Comparison of ENCODE assay signal across 26 cellular contexts in genomic region chr15:99736702-99737101, GRCh38.
"Had no signal": no experiment of that assay in that cellular context is flagged by ENCODE, and none has a peak within 500 bp of the region (broad histone marks: within the 10 kb centered on the region; RNA-seq: fewer than 3 reads in every experiment).

No MANE protein-coding gene starts in this region.

- H3K36me3 Mint-ChIP-seq: naive B cell; naive thymus-derived CD8-positive, alpha-beta T cell; natural killer cell treated with Interleukin-12 subunit alpha and Interleukin-12 subunit beta and Interleukin-15 and Interleukin-18, amount 100 ng/mL, for 72 hours; stimulated activated memory B cell treated with anti-CD40 and anti-IgM and Interleukin-4, amounts not matched to agents 10 μg/mL and 1 μg/mL and 100 μg/mL, for 72 hours; type B pancreatic cell had no signal

- H3K27me3 Mint-ChIP-seq: naive thymus-derived CD8-positive, alpha-beta T cell; natural killer cell treated with Interleukin-12 subunit alpha and Interleukin-12 subunit beta and Interleukin-15 and Interleukin-18, amount 100 ng/mL, for 72 hours; progenitor cell of endocrine pancreas; stimulated activated memory B cell treated with anti-CD40 and anti-IgM and Interleukin-4, amounts not matched to agents 10 μg/mL and 1 μg/mL and 100 μg/mL, for 72 hours; stimulated activated naive CD8-positive, alpha-beta T cell treated with anti-CD3 and anti-CD28 coated beads, Interleukin-15, amount 100 ng/mL, for 72 hours; type B pancreatic cell had no signal

- H3K27ac Mint-ChIP-seq: naive B cell; natural killer cell treated with Interleukin-12 subunit alpha and Interleukin-12 subunit beta and Interleukin-15 and Interleukin-18, amount 100 ng/mL, for 72 hours; nephron progenitor cell; progenitor cell of endocrine pancreas; stimulated activated memory B cell treated with anti-CD40 and anti-IgM and Interleukin-4, amounts not matched to agents 10 μg/mL and 1 μg/mL and 100 μg/mL, for 72 hours; stimulated activated naive CD8-positive, alpha-beta T cell treated with anti-CD3 and anti-CD28 coated beads, Interleukin-15, amount 100 ng/mL, for 72 hours; type B pancreatic cell had no signal

- DNase-seq: naive B cell; naive thymus-derived CD8-positive, alpha-beta T cell; nephron progenitor cell; nucleus accumbens; ovary; posterior cingulate gyrus; psoas muscle; right cardiac atrium; spleen; stimulated activated CD4-positive, alpha-beta T cell treated with anti-CD3 and anti-CD28 coated beads, Interleukin-12 subunit alpha, Interleukin-12 subunit beta, amount 100 ng/mL, for 4 hours; stimulated activated CD4-positive, alpha-beta T cell treated with anti-CD3 and anti-CD28 coated beads, Interleukin-1b, Interleukin-23, amount 100 ng/mL, for 48 hours; stimulated activated CD4-positive, alpha-beta T cell treated with anti-CD3 and anti-CD28 coated beads, Interleukin-4, amount 100 ng/mL, for 1 hour; stimulated activated CD4-positive, alpha-beta T cell treated with anti-CD3 and anti-CD28 coated beads, Interleukin-4, amount 100 ng/mL, for 4 hours; stimulated activated naive CD4-positive, alpha-beta T cell; stimulated activated naive CD8-positive, alpha-beta T cell treated with anti-CD3 and anti-CD28 coated beads, Interleukin-15, amount 100 ng/mL, for 72 hours; substantia nigra; tibial artery; transverse colon; upper lobe of right lung; uterus had no signal

- H3K4me3 Mint-ChIP-seq: naive thymus-derived CD8-positive, alpha-beta T cell; natural killer cell treated with Interleukin-12 subunit alpha and Interleukin-12 subunit beta and Interleukin-15 and Interleukin-18, amount 100 ng/mL, for 72 hours; nephron progenitor cell; neural crest cell; stimulated activated memory B cell treated with anti-CD40 and anti-IgM and Interleukin-4, amounts not matched to agents 10 μg/mL and 1 μg/mL and 100 μg/mL, for 72 hours; stimulated activated naive CD8-positive, alpha-beta T cell treated with anti-CD3 and anti-CD28 coated beads, Interleukin-15, amount 100 ng/mL, for 72 hours; type B pancreatic cell had no signal

- ATAC-seq: naive thymus-derived CD8-positive, alpha-beta T cell; natural killer cell treated with Interleukin-12 subunit alpha and Interleukin-12 subunit beta and Interleukin-15 and Interleukin-18, amount 100 ng/mL, for 72 hours; psoas muscle; right cardiac atrium; sciatic nerve; stimulated activated memory B cell treated with anti-CD40 and anti-IgM and Interleukin-4, amounts not matched to agents 10 μg/mL and 1 μg/mL and 100 μg/mL, for 72 hours; stimulated activated naive CD8-positive, alpha-beta T cell treated with anti-CD3 and anti-CD28 coated beads, Interleukin-15, amount 100 ng/mL, for 72 hours; upper lobe of right lung had no signal

- H3K9me3 Mint-ChIP-seq: naive thymus-derived CD8-positive, alpha-beta T cell; natural killer cell treated with Interleukin-12 subunit alpha and Interleukin-12 subunit beta and Interleukin-15 and Interleukin-18, amount 100 ng/mL, for 72 hours; stimulated activated memory B cell treated with anti-CD40 and anti-IgM and Interleukin-4, amounts not matched to agents 10 μg/mL and 1 μg/mL and 100 μg/mL, for 72 hours; stimulated activated naive CD8-positive, alpha-beta T cell treated with anti-CD3 and anti-CD28 coated beads, Interleukin-15, amount 100 ng/mL, for 72 hours; type B pancreatic cell had no signal
